ENCODE assay signal across 7 cellular contexts in genomic region chr3:186099178-186099577, GRCh38. TPM values are rescaled to one million over a fixed set of nuclear protein-coding genes. Genes with fewer than 3 reads are reported as not detected.
A peak's percentile ranks its signal among the peaks of the same experiment; 100 is the strongest.
DNase-seq lines count a peak whose midpoint lies in the region; ATAC-seq and TF ChIP-seq lines count a peak whose summit lies in the region.

No MANE protein-coding gene starts in this region.

- TF ChIP-seq CTCF in HFFc6 (IDR thresholded peaks at IDR 0.05) (no peak), cardiac muscle cell (IDR thresholded peaks at IDR 0.05; ENCODE audit: low read depth, low read length) (no peak)

- ATAC-seq in HG03097 (IDR thresholded peaks at IDR 0.05; ENCODE audit: low FRiP score, unreplicated experiment) (no peak), HG02981 (IDR thresholded peaks at IDR 0.05; ENCODE audit: unreplicated experiment) (no peak)

- peak overlapping the region; percentile 54 for H3K27ac Mint-ChIP-seq in HFFc6

- DNase-seq in HFFc6 (peak; percentile 76), SK-N-MC (ENCODE audit: low read depth, low spot score) (peak; percentile 75), cardiac muscle cell (ENCODE audit: low read depth in 1 of 2, low spot score in 1 of 2) (peak; percentile 44 to 69), superior temporal gyrus (ENCODE audit: extremely low spot score) (peak; percentile 64), NCI-H774 (lab: John Stamatoyannopoulos, UW) (no peak)

- H3K9ac ChIP-seq in SK-N-MC (ENCODE audit: insufficient read length), result no peak overlapping the region

- no peaks in the 10 kb centered on the region; the same call in 1 of the 2 replicates for H3K27me3 Mint-ChIP-seq in HFFc6 (ENCODE audit: insufficient read depth)

- H3K36me3 ChIP-seq in SK-N-MC (ENCODE audit: insufficient read depth, low read length) (no peaks in the 10 kb centered on the region), cardiac muscle cell (no peaks in the 10 kb centered on the region)

- H3K4me3 Mint-ChIP-seq in HFFc6, result peak overlapping the region; percentile 71

- H3K4me1 ChIP-seq in cardiac muscle cell (ENCODE audit: low read depth), result peaks cover 54% of the 10 kb centered on the region

- H3K4me3 ChIP-seq in SK-N-MC, result peak overlapping the region; percentile 21
- no peak overlapping the region for H3K4me3 ChIP-seq in cardiac muscle cell

- no peaks in the 10 kb centered on the region for H3K9me3 ChIP-seq in SK-N-MC (ENCODE audit: low read depth, low read length)
- H3K9me3 ChIP-seq in cardiac muscle cell (ENCODE audit: low read depth), result no peaks in the 10 kb centered on the region

- H3K27ac ChIP-seq in SK-N-MC (no peak overlapping the region), cardiac muscle cell (no peak overlapping the region)

- peaks cover 49% of the 10 kb centered on the region for H3K4me1 Mint-ChIP-seq in HFFc6 (ENCODE audit: low read depth)

- H3K36me3 Mint-ChIP-seq in HFFc6 (ENCODE audit: low read depth), result peaks cover 22% of the 10 kb centered on the region

- H3K9me3 Mint-ChIP-seq in HFFc6, result no peaks in the 10 kb centered on the region

- H3K27me3 ChIP-seq in cardiac muscle cell, result no peaks in the 10 kb centered on the region

RNA-seq across cellular contexts. Expression of gene ETV5, which starts 9.7 kb away (rescaled TPM):
- total RNA-seq in HFFc6 (2021; fragmentation: NEBNext Ultra II Directional; extraction: Animal tissue kit (Norgen Biotek cat#: 25700)), result 10 to 100 TPM; 48.6 to 69.3 (median 52.5) TPM
- 16.3 and 53.2 TPM in 2 replicates for total RNA-seq in cardiac muscle cell
- 16.1 and 29.3 TPM in 2 replicates for polyA plus RNA-seq in cardiac muscle cell
